16 cellular contexts compared by ENCODE assay signal in genomic region chr4:148029781-148030180, GRCh38.
"Had no signal": no experiment of that assay in that cellular context is flagged by ENCODE, and none has a peak within 500 bp of the region (broad histone marks: within the 10 kb centered on the region; RNA-seq: fewer than 3 reads in every experiment).

No MANE protein-coding gene starts in this region.

- H3K4me3 Mint-ChIP-seq: activated CD4-positive, alpha-beta memory T cell treated with anti-CD3 and anti-CD28 coated beads, Interleukin-2, amount 10 ng/mL, durations not matched to agents 7 days and 5 days; activated CD4-positive, alpha-beta T cell treated with anti-CD3 and anti-CD28 coated beads for 36 hours; activated naive CD4-positive, alpha-beta T cell treated with anti-CD3 and anti-CD28 coated beads for 36 hours; activated T-helper 17 cell treated with anti-CD3 and anti-CD28 coated beads, Interleukin-2, amount 50 U/mL, for 72 hours; stimulated activated effector memory CD8-positive, alpha-beta T cell treated with anti-CD3 and anti-CD28 coated beads, Interleukin-12 subunit alpha, Interleukin-12 subunit beta, amount 100 ng/mL, for 72 hours had no signal

- DNase-seq: activated CD4-positive, alpha-beta memory T cell treated with anti-CD3 and anti-CD28 coated beads, Interleukin-2, amount 10 ng/mL, durations not matched to agents 7 days and 5 days; activated CD4-positive, alpha-beta T cell treated with anti-CD3 and anti-CD28 coated beads for 36 hours; activated CD8-positive, alpha-beta memory T cell treated with anti-CD3 and anti-CD28 coated beads, Interleukin-2, amount 50 U/mL, for 48 hours; activated naive CD4-positive, alpha-beta T cell treated with anti-CD3 and anti-CD28 coated beads for 36 hours; effector CD8-positive, alpha-beta T cell; posterior cingulate gyrus; right cardiac atrium; T-helper 9 cell; tibial artery; WERI-Rb-1 had no signal

- H3K4me3 ChIP-seq: coronary artery, smooth muscle cell, tibial artery, vagina had no signal

- H3K27ac Mint-ChIP-seq: activated CD4-positive, alpha-beta memory T cell treated with anti-CD3 and anti-CD28 coated beads, Interleukin-2, amount 10 ng/mL, durations not matched to agents 7 days and 5 days; activated naive CD4-positive, alpha-beta T cell treated with anti-CD3 and anti-CD28 coated beads for 36 hours; activated T-helper 17 cell treated with anti-CD3 and anti-CD28 coated beads, Interleukin-2, amount 50 U/mL, for 72 hours; stimulated activated effector memory CD8-positive, alpha-beta T cell treated with anti-CD3 and anti-CD28 coated beads, Interleukin-12 subunit alpha, Interleukin-12 subunit beta, amount 100 ng/mL, for 72 hours had no signal

- H3K9me3 Mint-ChIP-seq: activated CD4-positive, alpha-beta memory T cell treated with anti-CD3 and anti-CD28 coated beads, Interleukin-2, amount 10 ng/mL, durations not matched to agents 7 days and 5 days had no signal

- H3K4me1 Mint-ChIP-seq: activated CD4-positive, alpha-beta memory T cell treated with anti-CD3 and anti-CD28 coated beads, Interleukin-2, amount 10 ng/mL, durations not matched to agents 7 days and 5 days; activated CD4-positive, alpha-beta T cell treated with anti-CD3 and anti-CD28 coated beads for 36 hours; activated T-helper 17 cell treated with anti-CD3 and anti-CD28 coated beads, Interleukin-2, amount 50 U/mL, for 72 hours; stimulated activated effector memory CD8-positive, alpha-beta T cell treated with anti-CD3 and anti-CD28 coated beads, Interleukin-12 subunit alpha, Interleukin-12 subunit beta, amount 100 ng/mL, for 72 hours had no signal

- H3K27me3 Mint-ChIP-seq: activated CD4-positive, alpha-beta memory T cell treated with anti-CD3 and anti-CD28 coated beads, Interleukin-2, amount 10 ng/mL, durations not matched to agents 7 days and 5 days; activated CD4-positive, alpha-beta T cell treated with anti-CD3 and anti-CD28 coated beads for 36 hours; activated T-helper 17 cell treated with anti-CD3 and anti-CD28 coated beads, Interleukin-2, amount 50 U/mL, for 72 hours had no signal

- ATAC-seq: activated CD4-positive, alpha-beta T cell treated with anti-CD3 and anti-CD28 coated beads for 36 hours; activated T-helper 17 cell treated with anti-CD3 and anti-CD28 coated beads, Interleukin-2, amount 50 U/mL, for 72 hours; right cardiac atrium; stimulated activated effector memory CD8-positive, alpha-beta T cell treated with anti-CD3 and anti-CD28 coated beads, Interleukin-12 subunit alpha, Interleukin-12 subunit beta, amount 100 ng/mL, for 72 hours had no signal

- H3K27me3 ChIP-seq: neutrophil, tibial artery, vagina had no signal

- H3K27ac ChIP-seq: coronary artery, neutrophil, tibial artery, vagina, WERI-Rb-1 had no signal

- H3K36me3 Mint-ChIP-seq: stimulated activated effector memory CD8-positive, alpha-beta T cell treated with anti-CD3 and anti-CD28 coated beads, Interleukin-12 subunit alpha, Interleukin-12 subunit beta, amount 100 ng/mL, for 72 hours had no signal

- H3K9me3 ChIP-seq: neutrophil, vagina had no signal

- H3K36me3 ChIP-seq: neutrophil, tibial artery, vagina had no signal
